Comparison of ENCODE assay signal across 2 cellular contexts in the genomic region with DNA sequence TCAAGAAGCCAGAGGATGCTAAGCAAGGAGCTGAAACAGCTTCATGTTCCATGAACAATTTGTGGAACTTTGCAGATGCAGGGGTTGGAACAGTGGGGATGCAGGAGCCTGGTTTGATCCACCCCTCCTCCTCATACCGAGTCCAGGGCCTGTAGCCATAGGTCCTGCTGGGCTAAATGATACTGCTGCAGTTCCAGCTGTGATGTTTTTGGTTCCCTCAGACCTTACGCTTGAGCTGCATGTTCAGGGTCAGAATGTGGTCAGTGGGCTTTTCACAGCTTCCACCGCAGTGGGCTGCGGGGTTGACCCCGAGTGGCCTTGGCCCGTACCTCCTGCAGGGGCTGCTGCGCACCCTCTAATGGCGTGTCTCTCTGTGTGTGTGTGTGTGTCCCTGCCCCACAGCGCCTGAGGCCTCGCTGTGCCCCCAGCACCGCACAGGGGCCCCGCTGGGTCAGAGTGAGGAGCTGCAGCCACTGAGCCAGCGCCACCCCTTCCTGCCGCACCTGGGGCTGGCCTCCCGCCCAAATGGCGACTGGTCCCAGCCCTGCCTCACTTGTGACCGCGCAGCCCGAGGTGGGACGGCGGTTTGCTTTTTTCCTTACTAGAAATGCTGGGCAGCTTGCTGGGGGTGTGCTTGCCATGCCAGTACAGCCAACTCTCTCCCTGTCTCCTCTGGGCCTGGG.
TF ChIP-seq lines count a peak whose summit lies in the region.

No MANE protein-coding gene starts in this region.

TF ChIP-seq in HEK293, 187 proteins besides CTCF, POLR2A, EP300 and RAD21:
- TF ChIP-seq ZNF548 (tag by site-specific recombination; IDR thresholded peaks at IDR 0.05) (no peak), ZNF518A (tag by site-specific recombination; conservative IDR thresholded peaks at IDR 0.05; ENCODE audit: low read depth) (no peak), ZNF626 (tag by site-specific recombination; IDR thresholded peaks at IDR 0.05) (no peak), ZNF561 (tag by site-specific recombination; IDR thresholded peaks at IDR 0.05; ENCODE audit: borderline replicate concordance) (no peak), ZNF600 (tag by site-specific recombination; IDR thresholded peaks at IDR 0.05) (peak; percentile 83), SCRT2 (tag by site-specific recombination; IDR thresholded peaks at IDR 0.05) (no peak), ZNF837 (tag by site-specific recombination; IDR thresholded peaks at IDR 0.05) (no peak), ZNF529 (tag by site-specific recombination; IDR thresholded peaks at IDR 0.05; ENCODE audit: insufficient replicate concordance) (no peak), ZIC2 (tag by site-specific recombination; IDR thresholded peaks at IDR 0.05) (peak; percentile 91), BCL11A (tag by site-specific recombination; IDR thresholded peaks at IDR 0.05; ENCODE audit: low read depth) (no peak), HOXD13 (CRISPR knock-in tag; IDR thresholded peaks at IDR 0.05; ENCODE audit: borderline replicate concordance) (no peak), ZFP37 (tag by site-specific recombination; IDR thresholded peaks at IDR 0.05) (no peak)
- TF ChIP-seq, protein P1, sequence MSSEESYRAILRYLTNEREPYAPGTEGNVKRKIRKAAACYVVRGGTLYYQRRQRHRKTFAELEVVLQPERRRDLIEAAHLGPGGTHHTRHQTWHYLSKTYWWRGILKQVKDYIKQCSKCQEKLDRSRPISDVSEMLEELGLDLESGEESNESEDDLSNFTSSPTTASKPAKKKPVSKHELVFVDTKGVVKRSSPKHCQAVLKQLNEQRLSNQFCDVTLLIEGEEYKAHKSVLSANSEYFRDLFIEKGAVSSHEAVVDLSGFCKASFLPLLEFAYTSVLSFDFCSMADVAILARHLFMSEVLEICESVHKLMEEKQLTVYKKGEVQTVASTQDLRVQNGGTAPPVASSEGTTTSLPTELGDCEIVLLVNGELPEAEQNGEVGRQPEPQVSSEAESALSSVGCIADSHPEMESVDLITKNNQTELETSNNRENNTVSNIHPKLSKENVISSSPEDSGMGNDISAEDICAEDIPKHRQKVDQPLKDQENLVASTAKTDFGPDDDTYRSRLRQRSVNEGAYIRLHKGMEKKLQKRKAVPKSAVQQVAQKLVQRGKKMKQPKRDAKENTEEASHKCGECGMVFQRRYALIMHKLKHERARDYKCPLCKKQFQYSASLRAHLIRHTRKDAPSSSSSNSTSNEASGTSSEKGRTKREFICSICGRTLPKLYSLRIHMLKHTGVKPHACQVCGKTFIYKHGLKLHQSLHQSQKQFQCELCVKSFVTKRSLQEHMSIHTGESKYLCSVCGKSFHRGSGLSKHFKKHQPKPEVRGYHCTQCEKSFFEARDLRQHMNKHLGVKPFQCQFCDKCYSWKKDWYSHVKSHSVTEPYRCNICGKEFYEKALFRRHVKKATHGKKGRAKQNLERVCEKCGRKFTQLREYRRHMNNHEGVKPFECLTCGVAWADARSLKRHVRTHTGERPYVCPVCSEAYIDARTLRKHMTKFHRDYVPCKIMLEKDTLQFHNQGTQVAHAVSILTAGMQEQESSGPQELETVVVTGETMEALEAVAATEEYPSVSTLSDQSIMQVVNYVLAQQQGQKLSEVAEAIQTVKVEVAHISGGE (tag by site-specific recombination; conservative IDR thresholded peaks at IDR 0.05; ENCODE audit: low read depth): no peak

TF ChIP-seq in K562, 482 proteins besides CTCF, POLR2A, EP300 and RAD21:
- TF ChIP-seq DMBX1 (CRISPR knock-in tag; IDR thresholded peaks at IDR 0.05; ENCODE audit: borderline replicate concordance) (no peak), PCBP2 (IDR thresholded peaks at IDR 0.05; ENCODE audit: low read depth, low read length, poor library complexity, severe bottlenecking) (no peak), POLR2G (IDR thresholded peaks at IDR 0.05; ENCODE audit: low read depth, low read length) (0 out of 2 replicates have a peak, but pooled peaks have one; percentile 21), ZBTB34 (CRISPR knock-in tag; IDR thresholded peaks at IDR 0.05) (no peak)
TF ChIP-seq in K562: peak in this region for 1.
